ENCODE assay signal across 33 cellular contexts in the genomic region with DNA sequence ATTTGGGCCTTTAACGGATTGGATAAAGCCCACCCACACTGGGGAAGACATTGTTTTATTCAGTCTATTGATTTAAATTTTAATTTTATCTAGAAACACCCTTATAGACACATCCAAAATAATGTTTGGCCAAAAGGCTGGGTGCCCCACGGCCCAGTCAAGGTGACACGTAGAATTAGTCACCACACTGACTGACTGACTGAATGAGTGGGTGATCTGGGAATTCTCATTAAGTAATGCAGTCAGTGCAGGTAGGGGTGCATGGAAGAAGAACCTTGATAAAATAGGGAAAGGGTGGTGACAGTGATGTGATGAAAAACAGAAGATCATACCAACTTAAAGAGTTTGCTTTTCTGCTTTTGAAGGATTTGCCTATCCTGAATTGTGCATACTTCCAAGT.
"Had no signal": no experiment of that assay in that cellular context is flagged by ENCODE, and none has a peak within 500 bp of the region (broad histone marks: within the 10 kb centered on the region; RNA-seq: fewer than 3 reads in every experiment).

No MANE protein-coding gene starts in this region.

- DNase-seq: Karpas-422, Kasumi-1, MG63, MM.1S, MV-4-11, NCI-H1048, NCI-H1092, NCI-H1092 treated with DMSO at 0.1 percent for 48 hours, NCI-H1105, NCI-H1105 treated with DMSO at 0.1 percent for 48 hours, NCI-H1417, NCI-H1417 treated with DMSO at 0.1 percent for 48 hours, NCI-H1436, NCI-H1436 treated with DMSO at 0.1 percent for 48 hours, NCI-H146, NCI-H1694, NCI-H1694 treated with DMSO at 0.1 percent for 48 hours, NCI-H187, NCI-H187 treated with DMSO at 0.1 percent for 48 hours, NCI-H1930, NCI-H2029, NCI-H2029 treated with DMSO at 0.1 percent for 48 hours, NCI-H2081, NCI-H2081 treated with DMSO at 0.1 percent for 48 hours, NCI-H2107, NCI-H2171, NCI-H2171 treated with DMSO at 0.1 percent for 48 hours, NCI-H2227 treated with DMSO at 0.1 percent for 48 hours, NCI-H226, NCI-H345, NCI-H446, NCI-H446 treated with DMSO at 0.1 percent for 48 hours, NCI-H510A had no signal
